10 cellular contexts compared by ENCODE assay signal in genomic region chr2:7825591-7826312, GRCh38.
DNase-seq lines count a peak whose midpoint lies in the region; ATAC-seq and TF ChIP-seq lines count a peak whose summit lies in the region.
"Had no signal": no experiment of that assay in that cellular context is flagged by ENCODE, and none has a peak within 500 bp of the region (broad histone marks: within the 10 kb centered on the region; RNA-seq: fewer than 3 reads in every experiment).

No MANE protein-coding gene starts in this region.

- H3K27me3 ChIP-seq in brain microvascular endothelial cell (replicated peaks): no peaks in the 10 kb centered on the region

- no peak for DNase-seq in activated CD4-positive, CD25-positive, alpha-beta regulatory T cell (lab: John Stamatoyannopoulos, UW)
- peak; percentile 96 for DNase-seq in brain microvascular endothelial cell
- DNase-seq in stimulated activated CD4-positive, alpha-beta T cell treated with anti-CD3 and anti-CD28 coated beads, TNF-alpha, amount 100 ng/mL, for 24 hours (ENCODE audit: low read depth in 3 of 3): peak; percentile 29 to 59 (median 31)
- no peak for DNase-seq in amygdala (lab: John Stamatoyannopoulos, UW)
- DNase-seq in DMS53 treated with DMSO at 0.1 percent for 48 hours (lab: John Stamatoyannopoulos, UW; ENCODE audit: unreplicated experiment): no peak
- DNase-seq in NOMO-1 treated with DMSO at 0.1 percent for 48 hours (lab: John Stamatoyannopoulos, UW; ENCODE audit: unreplicated experiment): no peak

- no peaks in the 10 kb centered on the region for H3K36me3 ChIP-seq in brain microvascular endothelial cell (replicated peaks)

- in situ Hi-C loops in brain microvascular endothelial cell (cut with HindIII; ENCODE audit: low pct_ligation_motif_present, low sequenced_read_pairs): no loop called here

- TF ChIP-seq CTCF in brain microvascular endothelial cell (IDR thresholded peaks at IDR 0.05; ENCODE audit: low read depth, low read length, missing control alignments): no peak

- peak; percentile 60 to 71 for ATAC-seq in activated CD4-positive, CD25-positive, alpha-beta regulatory T cell treated with anti-CD3 and anti-CD28 coated beads, Interleukin-2, amount 50 U/mL, for 24 hours
- ATAC-seq in HG03442 (IDR thresholded peaks at IDR 0.05; ENCODE audit: unreplicated experiment): peak; percentile 95
- ATAC-seq: K562 had no signal

- H3K4me3 ChIP-seq in brain microvascular endothelial cell (ENCODE audit: low read depth, low read length): no peak overlapping the region
- H3K4me3 ChIP-seq: K562 had no signal

- H3K27ac ChIP-seq in brain microvascular endothelial cell: peak overlapping the region; percentile 85
- H3K27ac ChIP-seq: 22Rv1 had no signal

Comparison
In these comparisons a context has a peak if more than half of its experiments do, and no peak if none do; other contexts are left out.
1. DNase-seq: peak in brain microvascular endothelial cell (single experiment) and stimulated activated CD4-positive, alpha-beta T cell treated with anti-CD3 and anti-CD28 coated beads, TNF-alpha, amount 100 ng/mL, for 24 hours (3 of 3); none in activated CD4-positive, CD25-positive, alpha-beta regulatory T cell (0 of 4), amygdala (0 of 56), DMS53 treated with DMSO at 0.1 percent for 48 hours (single experiment) and NOMO-1 treated with DMSO at 0.1 percent for 48 hours (single experiment).